In the genomic region with DNA sequence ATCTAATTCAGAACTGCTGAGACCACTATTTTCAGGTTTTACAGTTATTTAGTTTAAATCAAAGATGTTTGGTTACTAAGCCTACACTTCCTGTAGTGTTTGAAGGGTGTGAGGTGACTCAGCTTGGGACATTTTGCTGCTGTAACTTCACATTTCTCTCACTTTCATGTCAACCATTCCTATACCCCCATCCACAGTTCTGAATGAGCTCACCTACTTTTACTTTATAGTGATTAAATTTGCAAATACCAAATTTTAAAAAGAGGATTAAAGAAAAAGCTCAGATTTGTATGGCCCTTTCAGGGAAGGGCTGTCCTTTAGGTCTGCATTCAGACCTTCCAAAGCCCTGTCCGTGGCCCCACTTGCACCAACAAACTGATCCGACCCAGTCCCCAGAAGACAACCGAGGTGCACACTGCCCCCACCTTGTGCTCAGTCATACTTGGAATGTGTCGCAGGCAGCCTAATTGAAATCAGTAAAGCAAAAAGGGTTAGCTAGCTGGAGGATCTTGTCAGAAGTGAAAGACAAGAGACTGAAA, we compare ENCODE assay signal across 8 cellular contexts.
DNase-seq lines count a peak whose midpoint lies in the region; ATAC-seq and TF ChIP-seq lines count a peak whose summit lies in the region.

No MANE protein-coding gene starts in this region.

- intact Hi-C loops in CD8-positive, alpha-beta T cell (cut with DNase I, micrococcal nuclease), result loop anchor here in 1 of 2 experiments (5.0 kb wide), 1 partner anchor 39 kb away; no protein-coding TSS in a partner anchor

- 57% methylated on average over 4 of the region's 4 CpGs for WGBS in smooth muscle cell (ENCODE audit: low lambda C conversion rate)

- H3K27ac Mint-ChIP-seq in CD8-positive, alpha-beta T cell, result no peak overlapping the region

- no peak overlapping the region for H2AFZ ChIP-seq in smooth muscle cell (ENCODE audit: low read depth)

- H3K4me3 Mint-ChIP-seq in CD8-positive, alpha-beta T cell, result peak overlapping the region; percentile 33

- no peak for TF ChIP-seq CTCF in CD8-positive, alpha-beta T cell (IDR thresholded peaks at IDR 0.05)
- no peak for TF ChIP-seq CTCF in smooth muscle cell (IDR thresholded peaks at IDR 0.05; ENCODE audit: borderline replicate concordance, insufficient read depth, poor library complexity, severe bottlenecking)

- no peak overlapping the region for H3K27ac ChIP-seq in CD8-positive, alpha-beta T cell (ENCODE audit: low read depth, low read length)
- H3K27ac ChIP-seq in smooth muscle cell (ENCODE audit: low read depth), result peak overlapping the region; percentile 69

- H3K36me3 Mint-ChIP-seq in CD8-positive, alpha-beta T cell, result no peaks in the 10 kb centered on the region

- POLR2A ChIA-PET in CD8-positive, alpha-beta T cell (lab: Charles Lee), result interaction anchor here (1.2 kb wide), 1 partner anchor 38 kb away, joined by 3 read pairs; no protein-coding TSS in a partner anchor

- no peak for DNase-seq in CD8-positive, alpha-beta T cell
- peak; percentile 4 for DNase-seq in activated gamma-delta T cell treated with anti-CD3 and anti-CD28 coated beads, Interleukin-2, amount 50 U/mL, for 16 hours (ENCODE audit: low read depth)
- no peak for DNase-seq in smooth muscle cell (lab: John Stamatoyannopoulos, UW; ENCODE audit: unreplicated experiment)
- no peak for DNase-seq in effector CD4-positive, alpha-beta T cell
- no peak for DNase-seq in COLO668 (lab: John Stamatoyannopoulos, UW; ENCODE audit: unreplicated experiment)

- no peaks in the 10 kb centered on the region for H3K79me2 ChIP-seq in smooth muscle cell (ENCODE audit: low read depth)

- no peaks in the 10 kb centered on the region for H3K27me3 ChIP-seq in CD8-positive, alpha-beta T cell (ENCODE audit: insufficient read depth, low read length)
- no peaks in the 10 kb centered on the region for H3K27me3 ChIP-seq in smooth muscle cell (ENCODE audit: low read depth)

- peak overlapping the region; percentile 37 for H3K9ac ChIP-seq in smooth muscle cell (ENCODE audit: low read depth)

- peaks cover 3% of the 10 kb centered on the region for H3F3A ChIP-seq in smooth muscle cell (ENCODE audit: low read depth)

- no peaks in the 10 kb centered on the region for H4K20me1 ChIP-seq in smooth muscle cell (ENCODE audit: low read depth)

- H3K9me3 Mint-ChIP-seq in CD8-positive, alpha-beta T cell, result no peaks in the 10 kb centered on the region

- peaks cover 9% of the 10 kb centered on the region for H3K4me1 Mint-ChIP-seq in CD8-positive, alpha-beta T cell (ENCODE audit: low read depth)

- H3K4me1 ChIP-seq in CD8-positive, alpha-beta T cell (ENCODE audit: insufficient read depth, low read length), result no peaks in the 10 kb centered on the region
- peaks cover 12% of the 10 kb centered on the region for H3K4me1 ChIP-seq in smooth muscle cell (ENCODE audit: low read depth)

- H3K27me3 Mint-ChIP-seq in CD8-positive, alpha-beta T cell (ENCODE audit: low read depth), result peaks cover 3% of the 10 kb centered on the region

- peak overlapping the region; percentile 63 for H3K4me2 ChIP-seq in smooth muscle cell

- H3K36me3 ChIP-seq in CD8-positive, alpha-beta T cell (ENCODE audit: insufficient read depth, low read length), result no peaks in the 10 kb centered on the region
- H3K36me3 ChIP-seq in smooth muscle cell (ENCODE audit: low read depth), result no peaks in the 10 kb centered on the region

- ATAC-seq in CD8-positive, alpha-beta T cell, result peak; percentile 96
- peak; percentile 89 for ATAC-seq in GM19438 (IDR thresholded peaks at IDR 0.05; ENCODE audit: low read depth, unreplicated experiment)
- ATAC-seq in HG03378 (IDR thresholded peaks at IDR 0.05; ENCODE audit: unreplicated experiment), result peak; percentile 96
- ATAC-seq in HG03457 (IDR thresholded peaks at IDR 0.05; ENCODE audit: unreplicated experiment), result no peak

- no peak overlapping the region for H3K4me3 ChIP-seq in CD8-positive, alpha-beta T cell (ENCODE audit: low read depth, low read length)
- H3K4me3 ChIP-seq in smooth muscle cell, result no peak overlapping the region

- CTCF ChIA-PET in CD8-positive, alpha-beta T cell (lab: Charles Lee), result no interaction called here

- H3K9me3 ChIP-seq in CD8-positive, alpha-beta T cell (ENCODE audit: low read length), result no peaks in the 10 kb centered on the region
- H3K9me3 ChIP-seq in smooth muscle cell (replicated peaks; ENCODE audit: low read depth), result no peaks in the 10 kb centered on the region
